Comparison of ENCODE assay signal across 1 cellular context in genomic region chr15:69300129-69300588, GRCh38.
TF ChIP-seq lines count a peak whose summit lies in the region.

No MANE protein-coding gene starts in this region.

TF ChIP-seq in HCT116, 20 proteins besides CTCF, POLR2A, EP300 and RAD21 (continued from another document):
- TF ChIP-seq ZBTB33 (IDR thresholded peaks at IDR 0.05; ENCODE audit: extremely low read depth, insufficient replicate concordance, low read length) (no peak), POLR2AphosphoS5 (IDR thresholded peaks at IDR 0.05; ENCODE audit: low read depth, low read length) (no peak), EZH2 (IDR thresholded peaks at IDR 0.05) (no peak), SIN3A (IDR thresholded peaks at IDR 0.05; ENCODE audit: low read depth) (no peak), CEBPB (IDR thresholded peaks at IDR 0.05; ENCODE audit: low read depth) (no peak), ATF3 (IDR thresholded peaks at IDR 0.05) (no peak), EZH2phosphoT487 (IDR thresholded peaks at IDR 0.05; ENCODE audit: borderline replicate concordance) (no peak), REST (IDR thresholded peaks at IDR 0.05; ENCODE audit: low read depth) (no peak), FOSL1 (IDR thresholded peaks at IDR 0.05; ENCODE audit: low read depth) (no peak), MAX (IDR thresholded peaks at IDR 0.05) (no peak), TCF7L2 (IDR thresholded peaks at IDR 0.05; ENCODE audit: borderline replicate concordance, extremely low read depth, insufficient read depth, insufficient read length) (no peak), EGR1 (IDR thresholded peaks at IDR 0.05; ENCODE audit: low read depth) (no peak)
